Comparison of ENCODE assay signal across 31 cellular contexts in the genomic region with DNA sequence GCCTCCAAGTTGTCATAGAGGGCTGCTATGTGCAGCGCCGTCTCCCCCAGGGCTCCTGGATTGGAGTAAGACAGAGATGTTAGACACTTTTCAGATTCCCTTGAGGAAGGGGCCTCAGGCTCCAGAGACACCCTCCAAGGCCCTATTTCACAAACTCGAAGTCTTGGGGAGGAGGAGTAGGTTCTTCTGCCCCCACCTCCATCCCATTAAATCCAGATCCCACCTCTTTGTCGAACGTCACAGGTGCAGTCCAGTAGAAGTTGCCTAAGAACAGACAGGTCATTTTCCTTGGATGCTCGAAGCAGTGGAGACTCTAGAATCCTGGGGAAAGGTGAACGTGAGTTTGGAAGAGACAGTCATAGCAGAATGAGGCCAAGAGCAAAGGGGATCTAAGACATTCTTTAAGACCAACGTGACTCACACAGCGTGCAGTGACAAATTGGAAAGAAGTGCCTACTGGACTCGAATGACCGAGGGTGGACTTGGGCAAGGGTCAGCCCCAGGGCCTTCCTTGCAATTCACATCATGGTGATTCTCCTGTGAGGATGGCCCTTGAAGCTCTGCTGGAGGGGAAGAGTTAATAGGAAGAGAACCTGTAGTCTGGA. TPM values are rescaled to one million over a fixed set of nuclear protein-coding genes. Genes with fewer than 3 reads are reported as not detected.
"Had no signal": no experiment of that assay in that cellular context is flagged by ENCODE, and none has a peak within 500 bp of the region (broad histone marks: within the 10 kb centered on the region; RNA-seq: fewer than 3 reads in every experiment).

No MANE protein-coding gene starts in this region.

- H3K27ac ChIP-seq: epithelial cell of prostate, esophagus squamous epithelium, gastrocnemius medialis, heart right ventricle, left lung, lower lobe of right lung had no signal

- H3K4me1 ChIP-seq: gastrocnemius medialis, lower lobe of right lung had no signal

- ATAC-seq: effector memory CD8-positive, alpha-beta T cell; esophagus mucosa; gastrocnemius medialis; heart right ventricle; left cardiac atrium; left lung; left ventricle myocardium superior; lower lobe of right lung; mucosa of descending colon had no signal

- H3K27me3 ChIP-seq: esophagus squamous epithelium, gastrocnemius medialis, left lung had no signal

- DNase-seq: cortex of kidney; effector CD8-positive, alpha-beta T cell; effector memory CD8-positive, alpha-beta T cell; endodermal cell; erythroblast; esophagus squamous epithelium; foreskin fibroblast; foreskin melanocyte; gastrocnemius medialis; glutamatergic neuron; head of caudate nucleus; heart right ventricle; hippocampal formation; left cardiac atrium; left lung; left ventricle myocardium superior; lower lobe of right lung; mesenchymal stem cell; mucosa of descending colon; naive B cell had no signal

- H3K9me3 ChIP-seq: esophagus squamous epithelium, gastrocnemius medialis, heart right ventricle, left lung, lower lobe of right lung, mucosa of descending colon had no signal

- H3K36me3 ChIP-seq: esophagus squamous epithelium, gastrocnemius medialis, heart right ventricle, left lung, lower lobe of right lung had no signal

- H3K4me3 ChIP-seq: esophagus squamous epithelium, gastrocnemius medialis, heart right ventricle, left lung, lower lobe of right lung, mucosa of descending colon had no signal

RNA-seq across cellular contexts. Expression of gene TRPV5, which starts 3.3 kb away (rescaled TPM):
- total RNA-seq: dermis microvascular lymphatic vessel endothelial cell, esophagus mucosa, esophagus squamous epithelium, gastrocnemius medialis, glomerular endothelial cell, heart right ventricle, kidney epithelial cell, left cardiac atrium, left lung, left ventricle myocardium superior, lower leg skin, lower lobe of right lung, lung microvascular endothelial cell, mesenteric fat pad, mucosa of descending colon, myocyte had no signal
- polyA plus RNA-seq: heart right ventricle, keratinocyte had no signal

RNA-seq across cellular contexts. Expression of gene LLCFC1, which starts 9.1 kb away (rescaled TPM):
- total RNA-seq: dermis microvascular lymphatic vessel endothelial cell, endodermal cell, esophagus mucosa, esophagus squamous epithelium, gastrocnemius medialis, glomerular endothelial cell, heart right ventricle, kidney epithelial cell, left cardiac atrium, left ventricle myocardium superior, lower leg skin, lower lobe of right lung, lung microvascular endothelial cell, mesenteric fat pad, mesothelial cell of epicardium, mucosa of descending colon, myocyte had no signal
- polyA plus RNA-seq: heart right ventricle, keratinocyte had no signal

RNA-seq across cellular contexts. Expression of gene KEL, which starts 31.9 kb away (rescaled TPM):
- total RNA-seq: gastrocnemius medialis, kidney epithelial cell, lung microvascular endothelial cell, mesenteric fat pad, myocyte had no signal

RNA-seq across cellular contexts. Expression of gene TRPV6, which starts 44.7 kb away (rescaled TPM):
- total RNA-seq: dermis microvascular lymphatic vessel endothelial cell, gastrocnemius medialis, glomerular endothelial cell, heart right ventricle, lung microvascular endothelial cell, mesenteric fat pad, myocyte had no signal
